In the genomic region with DNA sequence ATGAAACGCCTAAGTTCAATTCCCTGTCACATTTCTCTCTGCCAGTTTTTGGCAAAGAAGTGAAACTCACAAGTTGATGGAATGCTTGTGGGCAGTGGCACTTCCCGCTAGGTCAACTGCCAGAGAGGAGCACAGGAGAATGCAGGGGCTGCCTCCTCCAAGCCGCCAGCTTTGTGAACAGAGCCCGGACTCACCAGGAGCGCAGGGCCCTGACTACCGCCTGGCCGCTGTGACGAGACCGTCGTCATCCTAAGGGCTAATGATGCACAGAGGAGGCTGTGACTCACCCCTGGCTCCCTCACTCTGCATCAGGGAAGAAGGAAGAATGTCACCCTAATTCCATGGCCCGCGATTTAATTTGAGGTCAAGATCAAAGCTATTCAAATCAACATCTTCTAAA, we compare ENCODE assay signal across 1 cellular context.
TF ChIP-seq lines count a peak whose summit lies in the region.

No MANE protein-coding gene starts in this region.

TF ChIP-seq in GM23338, 12 proteins besides CTCF, POLR2A, EP300 and RAD21 (continued from another document):
- TF ChIP-seq, protein P1, sequence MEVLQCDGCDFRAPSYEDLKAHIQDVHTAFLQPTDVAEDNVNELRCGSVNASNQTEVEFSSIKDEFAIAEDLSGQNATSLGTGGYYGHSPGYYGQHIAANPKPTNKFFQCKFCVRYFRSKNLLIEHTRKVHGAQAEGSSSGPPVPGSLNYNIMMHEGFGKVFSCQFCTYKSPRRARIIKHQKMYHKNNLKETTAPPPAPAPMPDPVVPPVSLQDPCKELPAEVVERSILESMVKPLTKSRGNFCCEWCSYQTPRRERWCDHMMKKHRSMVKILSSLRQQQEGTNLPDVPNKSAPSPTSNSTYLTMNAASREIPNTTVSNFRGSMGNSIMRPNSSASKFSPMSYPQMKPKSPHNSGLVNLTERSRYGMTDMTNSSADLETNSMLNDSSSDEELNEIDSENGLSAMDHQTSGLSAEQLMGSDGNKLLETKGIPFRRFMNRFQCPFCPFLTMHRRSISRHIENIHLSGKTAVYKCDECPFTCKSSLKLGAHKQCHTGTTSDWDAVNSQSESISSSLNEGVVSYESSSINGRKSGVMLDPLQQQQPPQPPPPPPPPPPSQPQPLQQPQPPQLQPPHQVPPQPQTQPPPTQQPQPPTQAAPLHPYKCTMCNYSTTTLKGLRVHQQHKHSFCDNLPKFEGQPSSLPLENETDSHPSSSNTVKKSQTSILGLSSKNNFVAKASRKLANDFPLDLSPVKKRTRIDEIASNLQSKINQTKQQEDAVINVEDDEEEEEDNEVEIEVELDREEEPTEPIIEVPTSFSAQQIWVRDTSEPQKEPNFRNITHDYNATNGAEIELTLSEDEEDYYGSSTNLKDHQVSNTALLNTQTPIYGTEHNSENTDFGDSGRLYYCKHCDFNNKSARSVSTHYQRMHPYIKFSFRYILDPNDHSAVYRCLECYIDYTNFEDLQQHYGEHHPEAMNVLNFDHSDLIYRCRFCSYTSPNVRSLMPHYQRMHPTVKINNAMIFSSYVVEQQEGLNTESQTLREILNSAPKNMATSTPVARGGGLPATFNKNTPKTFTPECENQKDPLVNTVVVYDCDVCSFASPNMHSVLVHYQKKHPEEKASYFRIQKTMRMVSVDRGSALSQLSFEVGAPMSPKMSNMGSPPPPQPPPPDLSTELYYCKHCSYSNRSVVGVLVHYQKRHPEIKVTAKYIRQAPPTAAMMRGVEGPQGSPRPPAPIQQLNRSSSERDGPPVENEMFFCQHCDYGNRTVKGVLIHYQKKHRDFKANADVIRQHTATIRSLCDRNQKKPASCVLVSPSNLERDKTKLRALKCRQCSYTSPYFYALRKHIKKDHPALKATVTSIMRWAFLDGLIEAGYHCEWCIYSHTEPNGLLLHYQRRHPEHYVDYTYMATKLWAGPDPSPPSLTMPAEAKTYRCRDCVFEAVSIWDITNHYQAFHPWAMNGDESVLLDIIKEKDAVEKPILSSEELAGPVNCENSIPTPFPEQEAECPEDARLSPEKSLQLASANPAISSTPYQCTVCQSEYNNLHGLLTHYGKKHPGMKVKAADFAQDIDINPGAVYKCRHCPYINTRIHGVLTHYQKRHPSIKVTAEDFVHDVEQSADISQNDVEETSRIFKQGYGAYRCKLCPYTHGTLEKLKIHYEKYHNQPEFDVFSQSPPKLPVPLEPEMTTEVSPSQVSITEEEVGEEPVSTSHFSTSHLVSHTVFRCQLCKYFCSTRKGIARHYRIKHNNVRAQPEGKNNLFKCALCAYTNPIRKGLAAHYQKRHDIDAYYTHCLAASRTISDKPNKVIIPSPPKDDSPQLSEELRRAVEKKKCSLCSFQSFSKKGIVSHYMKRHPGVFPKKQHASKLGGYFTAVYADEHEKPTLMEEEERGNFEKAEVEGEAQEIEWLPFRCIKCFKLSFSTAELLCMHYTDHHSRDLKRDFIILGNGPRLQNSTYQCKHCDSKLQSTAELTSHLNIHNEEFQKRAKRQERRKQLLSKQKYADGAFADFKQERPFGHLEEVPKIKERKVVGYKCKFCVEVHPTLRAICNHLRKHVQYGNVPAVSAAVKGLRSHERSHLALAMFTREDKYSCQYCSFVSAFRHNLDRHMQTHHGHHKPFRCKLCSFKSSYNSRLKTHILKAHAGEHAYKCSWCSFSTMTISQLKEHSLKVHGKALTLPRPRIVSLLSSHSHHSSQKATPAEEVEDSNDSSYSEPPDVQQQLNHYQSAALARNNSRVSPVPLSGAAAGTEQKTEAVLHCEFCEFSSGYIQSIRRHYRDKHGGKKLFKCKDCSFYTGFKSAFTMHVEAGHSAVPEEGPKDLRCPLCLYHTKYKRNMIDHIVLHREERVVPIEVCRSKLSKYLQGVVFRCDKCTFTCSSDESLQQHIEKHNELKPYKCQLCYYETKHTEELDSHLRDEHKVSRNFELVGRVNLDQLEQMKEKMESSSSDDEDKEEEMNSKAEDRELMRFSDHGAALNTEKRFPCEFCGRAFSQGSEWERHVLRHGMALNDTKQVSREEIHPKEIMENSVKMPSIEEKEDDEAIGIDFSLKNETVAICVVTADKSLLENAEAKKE (CRISPR knock-in tag; IDR thresholded peaks at IDR 0.05): no peak
- TF ChIP-seq POLR2AphosphoS5 (IDR thresholded peaks at IDR 0.05; ENCODE audit: low read depth) (no peak), ZNF114 (CRISPR knock-in tag; IDR thresholded peaks at IDR 0.05) (no peak)
